1 cellular context compared by ENCODE assay signal in genomic region chr7:3154317-3154716, GRCh38.
TF ChIP-seq lines count a peak whose summit lies in the region.

No MANE protein-coding gene starts in this region.

TF ChIP-seq in H1, 55 proteins besides CTCF, POLR2A, EP300 and RAD21:
- TF ChIP-seq SIX5 (IDR thresholded peaks at IDR 0.05; ENCODE audit: low read depth, low read length) (no peak), SP4 (IDR thresholded peaks at IDR 0.05; ENCODE audit: low read length) (no peak), EZH2 (IDR thresholded peaks at IDR 0.05; ENCODE audit: low read depth, low read length, severe bottlenecking) (no peak), TAF1 (IDR thresholded peaks at IDR 0.05; ENCODE audit: low read depth, low read length) (no peak), BRCA1 (IDR thresholded peaks at IDR 0.05; ENCODE audit: low read depth, low read length) (no peak), GABPA (IDR thresholded peaks at IDR 0.05; ENCODE audit: borderline replicate concordance, insufficient read depth, low read length) (no peak), TEAD4 (IDR thresholded peaks at IDR 0.05; ENCODE audit: low read depth, low read length) (no peak), BCL11A (IDR thresholded peaks at IDR 0.05; ENCODE audit: low read depth in 2 of 2, low read length in 2 of 2) (no peak), CHD2 (IDR thresholded peaks at IDR 0.05; ENCODE audit: low read length) (no peak), CBX8 (IDR thresholded peaks at IDR 0.05; ENCODE audit: borderline replicate concordance, low read depth, low read length) (no peak), POLR2AphosphoS5 (IDR thresholded peaks at IDR 0.05; ENCODE audit: low read depth, low read length) (no peak), ZNF274 (IDR thresholded peaks at IDR 0.05; ENCODE audit: borderline replicate concordance, extremely low read depth, low read length) (no peak), ASH2L (IDR thresholded peaks at IDR 0.05; ENCODE audit: low read length) (no peak), TBP (IDR thresholded peaks at IDR 0.05; ENCODE audit: low read depth, low read length) (no peak), YY1 (IDR thresholded peaks at IDR 0.05; ENCODE audit: low read depth, low read length) (no peak), SAP30 (IDR thresholded peaks at IDR 0.05; ENCODE audit: insufficient read depth, insufficient replicate concordance, low read length) (no peak)
TF ChIP-seq in H1: peak in this region for 0.
